8 cellular contexts compared by ENCODE assay signal in genomic region chr17:1227917-1228751, GRCh38. TPM values are rescaled to one million over a fixed set of nuclear protein-coding genes. Genes with fewer than 3 reads are reported as not detected.
DNase-seq lines count a peak whose midpoint lies in the region; ATAC-seq and TF ChIP-seq lines count a peak whose summit lies in the region.

No MANE protein-coding gene starts in this region.

- WGBS in right lobe of liver (ENCODE audit: insufficient coverage, low coverage, low lambda C conversion rate, missing lambda C conversion rate): 17% methylated on average over 12 of the region's 52 CpGs
- 14 to 18% methylated on average over 29 of the region's 52 CpGs for WGBS in tibial nerve, 2 donors

- H3K4me3 ChIP-seq in HUES48 (ENCODE audit: low read depth, low read length): peak overlapping the region; percentile 9; the same call in 1 of the 2 replicates
- H3K4me3 ChIP-seq in right lobe of liver: peak overlapping the region in 2 of 3 donors; percentile 25 to 51
- H3K4me3 ChIP-seq in tibial nerve: peak overlapping the region; percentile 42 to 76 (median 48)

- H3K4me1 ChIP-seq in HUES48 (ENCODE audit: control insufficient read depth, insufficient read depth, low read length) (no peaks in the 10 kb centered on the region; the same call in 1 of the 2 replicates), right lobe of liver (peaks cover 0 to 10% (median 0%) of the 10 kb centered on the region in 4 donors), tibial nerve (peaks cover 0 to 37% (median 14%) of the 10 kb centered on the region in 4 donors)

- H3K36me3 ChIP-seq in HUES48 (ENCODE audit: control insufficient read depth, insufficient read depth, low read length) (no peaks in the 10 kb centered on the region), right lobe of liver (no peaks in the 10 kb centered on the region), tibial nerve (no peaks in the 10 kb centered on the region)

- no peaks in the 10 kb centered on the region for H3K36me3 Mint-ChIP-seq in activated naive CD4-positive, alpha-beta T cell treated with anti-CD3 and anti-CD28 coated beads, Interleukin-2, amount 50 U/mL, for 24 hours

- TF ChIP-seq CTCF in right lobe of liver (IDR thresholded peaks at IDR 0.05): no peak
- TF ChIP-seq CTCF in tibial nerve (IDR thresholded peaks at IDR 0.05): no peak

- H3K27ac Mint-ChIP-seq in activated naive CD4-positive, alpha-beta T cell treated with anti-CD3 and anti-CD28 coated beads, Interleukin-2, amount 50 U/mL, for 24 hours: no peak overlapping the region

- H3K9me3 Mint-ChIP-seq in activated naive CD4-positive, alpha-beta T cell treated with anti-CD3 and anti-CD28 coated beads, Interleukin-2, amount 50 U/mL, for 24 hours: no peaks in the 10 kb centered on the region

- no peak overlapping the region for H3K9ac ChIP-seq in HUES48 (ENCODE audit: low read depth, low read length)

- peaks cover 67% of the 10 kb centered on the region for H3K27me3 ChIP-seq in HUES48 (ENCODE audit: control insufficient read depth, insufficient read depth, low read length)
- H3K27me3 ChIP-seq in right lobe of liver: no peaks in the 10 kb centered on the region
- H3K27me3 ChIP-seq in tibial nerve: peaks cover 0 to 62% of the 10 kb centered on the region in 2 donors

- DNase-seq in activated CD4-positive, alpha-beta T cell treated with anti-CD3 and anti-CD28 coated beads for 48 hours: peak; percentile 23
- no peak for DNase-seq in activated CD4-positive, alpha-beta T cell treated with anti-CD3 and anti-CD28 coated beads, Interleukin-2, amount 50 U/mL, for 1 hour
- DNase-seq in right lobe of liver (peak; percentile 52 to 66 (median 55)), tibial nerve (ENCODE audit: low spot score in 2 of 2) (peak in 1 of 2 donors; percentile 48), NK-92 (lab: John Stamatoyannopoulos, UW; ENCODE audit: unreplicated experiment) (no peak)

- ATAC-seq in right lobe of liver: peak; percentile 20 to 44 (median 34)
- ATAC-seq in GM19035 (IDR thresholded peaks at IDR 0.05; ENCODE audit: unreplicated experiment): no peak

- intact Hi-C loops in right lobe of liver (cut with DNase I): no loop called here

- no peaks in the 10 kb centered on the region for H3K9me3 ChIP-seq in HUES48 (ENCODE audit: control insufficient read depth, insufficient read depth, low read length)
- H3K9me3 ChIP-seq in right lobe of liver: no peaks in the 10 kb centered on the region
- no peaks in the 10 kb centered on the region for H3K9me3 ChIP-seq in tibial nerve

- H3K4me3 Mint-ChIP-seq in activated naive CD4-positive, alpha-beta T cell treated with anti-CD3 and anti-CD28 coated beads, Interleukin-2, amount 50 U/mL, for 24 hours: peak overlapping the region; percentile 82

- H3K27ac ChIP-seq in HUES48 (ENCODE audit: low read depth, low read length) (no peak overlapping the region), right lobe of liver (no peak overlapping the region), tibial nerve (peak overlapping the region in 2 of 4 donors; percentile 65 to 76)

- no peak for TF ChIP-seq POLR2A in right lobe of liver (IDR thresholded peaks at IDR 0.05)
- TF ChIP-seq POLR2A in tibial nerve (IDR thresholded peaks at IDR 0.05): no peak

- no peak for TF ChIP-seq EP300 in tibial nerve (IDR thresholded peaks at IDR 0.05)

- H3K4me1 Mint-ChIP-seq in activated naive CD4-positive, alpha-beta T cell treated with anti-CD3 and anti-CD28 coated beads, Interleukin-2, amount 50 U/mL, for 24 hours: peaks cover 16% of the 10 kb centered on the region

- peaks cover 35% of the 10 kb centered on the region for H3K27me3 Mint-ChIP-seq in activated naive CD4-positive, alpha-beta T cell treated with anti-CD3 and anti-CD28 coated beads, Interleukin-2, amount 50 U/mL, for 24 hours

RNA-seq across cellular contexts. Expression of gene BHLHA9, which starts 42.1 kb away (rescaled TPM):
- not detected for total RNA-seq in right lobe of liver
- not detected for total RNA-seq in tibial nerve

RNA-seq across cellular contexts. Expression of gene ABR, which starts 48.4 kb away (rescaled TPM):
- 10 to 100 TPM in 3 of 6 experiments, 1 to 10 TPM in 3; 7.4 to 21.5 (median 11.3) TPM for total RNA-seq in right lobe of liver
- total RNA-seq in tibial nerve: 100 to 1,000 TPM in 2 of 4 donors, 10 to 100 TPM in 2; 88.8 to 193 (median 133) TPM

RNA-seq across cellular contexts. Expression of gene TRARG1, which starts 51.3 kb away (rescaled TPM):
- total RNA-seq in right lobe of liver (not detected), tibial nerve (10 to 100 TPM in 3 of 4 donors, 1 to 10 TPM in 1; 9.8 to 62.4 (median 24.2) TPM)

Comparison
In these comparisons a context has a peak if more than half of its experiments do, and no peak if none do; other contexts are left out.
1. DNase-seq: peak in activated CD4-positive, alpha-beta T cell treated with anti-CD3 and anti-CD28 coated beads for 48 hours (single experiment) and right lobe of liver (3 of 3); none in activated CD4-positive, alpha-beta T cell treated with anti-CD3 and anti-CD28 coated beads, Interleukin-2, amount 50 U/mL, for 1 hour (single experiment) and NK-92 (single experiment).
2. RNA of gene TRARG1, which starts 51.3 kb away (total RNA-seq): 9.8 to 62.4 TPM in tibial nerve; not detected in right lobe of liver; every median in the first group is over 10 times any median in the second.
3. Peak in every context shown above with its lines, with median percentiles within 50 percentile points of each other: H3K4me3 ChIP-seq.